In genomic region chr3:56724580-56725142, GRCh38 we compare ENCODE assay signal across 14 cellular contexts. TPM values are rescaled to one million over a fixed set of nuclear protein-coding genes. Genes with fewer than 3 reads are reported as not detected.
A peak's percentile ranks its signal among the peaks of the same experiment; 100 is the strongest.
DNase-seq lines count a peak whose midpoint lies in the region; ATAC-seq and TF ChIP-seq lines count a peak whose summit lies in the region.
"Had no signal": no experiment of that assay in that cellular context is flagged by ENCODE, and none has a peak within 500 bp of the region (broad histone marks: within the 10 kb centered on the region; RNA-seq: fewer than 3 reads in every experiment).

No MANE protein-coding gene starts in this region.

- H2BK5ac ChIP-seq in mesenchymal stem cell (ENCODE audit: low read depth, low read length, poor library complexity, severe bottlenecking) = no peak overlapping the region

- peaks cover 43 to 63% of the 10 kb centered on the region in 2 donors for H3K36me3 Mint-ChIP-seq in activated naive CD4-positive, alpha-beta T cell treated with anti-CD3 and anti-CD28 coated beads, Interleukin-2, amount 50 U/mL, for 72 hours

- TF ChIP-seq CTCF in GM12865 (IDR thresholded peaks at IDR 0.05; ENCODE audit: insufficient read depth, low read depth, low read length, missing control alignments) = no peak

- no peaks in the 10 kb centered on the region for H3K9me3 Mint-ChIP-seq in activated naive CD4-positive, alpha-beta T cell treated with anti-CD3 and anti-CD28 coated beads, Interleukin-2, amount 50 U/mL, for 72 hours
- H3K9me3 Mint-ChIP-seq: naive B cell had no signal

- no peak overlapping the region for H4K8ac ChIP-seq in mesenchymal stem cell (ENCODE audit: low read length)

- H3K27me3 ChIP-seq in mesenchymal stem cell (ENCODE audit: control insufficient read depth in 1 of 2, insufficient read depth in 1 of 2, low read length in 2 of 2) = no peaks in the 10 kb centered on the region
- H3K27me3 ChIP-seq: sigmoid colon, suprapubic skin had no signal

- H3K4me2 ChIP-seq in mesenchymal stem cell (ENCODE audit: low read length, poor library complexity, severe bottlenecking) = no peak overlapping the region

- no peaks in the 10 kb centered on the region for H3K4me1 ChIP-seq in mesenchymal stem cell (ENCODE audit: control insufficient read depth, insufficient read depth, low read depth, low read length)
- H3K4me1 ChIP-seq: suprapubic skin had no signal

- H3K4ac ChIP-seq in mesenchymal stem cell (ENCODE audit: low read depth in 1 of 2, low read length in 2 of 2) = no peak overlapping the region

- ATAC-seq in HG03045 (IDR thresholded peaks at IDR 0.05; ENCODE audit: unreplicated experiment) = peak; percentile 2
- peak; percentile 53 to 72 for ATAC-seq in activated naive CD4-positive, alpha-beta T cell treated with anti-CD3 and anti-CD28 coated beads, Interleukin-2, amount 50 U/mL, for 72 hours

- no peak overlapping the region for H3K14ac ChIP-seq in mesenchymal stem cell (ENCODE audit: low read length in 2 of 2)

- no peak overlapping the region for H3K23ac ChIP-seq in mesenchymal stem cell (ENCODE audit: low read length in 2 of 2)

- peak overlapping the region; percentile 83 to 85 for H3K27ac Mint-ChIP-seq in activated naive CD4-positive, alpha-beta T cell treated with anti-CD3 and anti-CD28 coated beads, Interleukin-2, amount 50 U/mL, for 72 hours

- no peak overlapping the region for H2AK5ac ChIP-seq in mesenchymal stem cell (ENCODE audit: low read length, severe bottlenecking)

- no peak overlapping the region for H3K9ac ChIP-seq in mesenchymal stem cell (ENCODE audit: low read length)

- no peaks in the 10 kb centered on the region for H3K9me3 ChIP-seq in mesenchymal stem cell (ENCODE audit: control insufficient read depth, low read length)
- H3K9me3 ChIP-seq: sigmoid colon, suprapubic skin had no signal

- DNase-seq in GM12865 (ENCODE audit: low read depth) = peak; percentile 17
- DNase-seq in activated naive CD4-positive, alpha-beta T cell treated with anti-CD3 and anti-CD28 coated beads, Interleukin-2, amount 50 U/mL, for 72 hours (ENCODE audit: low spot score in 2 of 2) = no peak
- peak; percentile 89 for DNase-seq in renal cortical epithelial cell (ENCODE audit: low read depth)
- DNase-seq in mesenchymal stem cell = no peak
- DNase-seq in ecto neural progenitor cell (ENCODE audit: low spot score) = no peak
- no peak for DNase-seq in NCI-H1417 treated with DMSO at 0.1 percent for 48 hours (lab: John Stamatoyannopoulos, UW)
- DNase-seq: anterior cingulate cortex, Calu3, islet precursor cell, naive B cell, sigmoid colon, SW 1271 had no signal

- no peak overlapping the region for H3K18ac ChIP-seq in mesenchymal stem cell (ENCODE audit: low read depth in 1 of 2, low read length in 2 of 2)

- WGBS in mesenchymal stem cell = 95% methylated on average over 3 of the region's 3 CpGs

- no peak overlapping the region for H2BK12ac ChIP-seq in mesenchymal stem cell (ENCODE audit: low read length in 2 of 2)

- no peak overlapping the region for H2BK15ac ChIP-seq in mesenchymal stem cell (ENCODE audit: low read depth, poor library complexity, severe bottlenecking)

- H3K27ac ChIP-seq in mesenchymal stem cell (ENCODE audit: low read length, poor library complexity, severe bottlenecking) = no peak overlapping the region
- H3K27ac ChIP-seq: sigmoid colon, suprapubic skin had no signal

- H2BK120ac ChIP-seq in mesenchymal stem cell (ENCODE audit: low read depth, low read length) = no peak overlapping the region

- H4K91ac ChIP-seq in mesenchymal stem cell (ENCODE audit: low read length) = no peak overlapping the region

- H3K36me3 ChIP-seq in mesenchymal stem cell (ENCODE audit: control insufficient read depth in 1 of 2, insufficient read depth in 2 of 2, low read depth in 1 of 2, low read length in 2 of 2) = peaks cover 0 to 70% of the 10 kb centered on the region in 2 experiments

- H3K4me3 ChIP-seq in GM12865 (ENCODE audit: low read depth, low read length) = no peak overlapping the region
- H3K4me3 ChIP-seq in mesenchymal stem cell (ENCODE audit: insufficient read depth in 1 of 2, low read depth in 1 of 2, low read length in 2 of 2) = no peak overlapping the region
- H3K4me3 ChIP-seq: sigmoid colon, suprapubic skin had no signal

- no peak overlapping the region for H2AFZ ChIP-seq in mesenchymal stem cell (ENCODE audit: low read depth, low read length)

- no peaks in the 10 kb centered on the region for H3K79me1 ChIP-seq in mesenchymal stem cell (replicated peaks; ENCODE audit: low read length, poor library complexity, severe bottlenecking)

RNA-seq across cellular contexts. Expression of gene TASOR, which starts 41.6 kb away (rescaled TPM):
- 10 to 100 TPM; 37.3 to 68.3 TPM for total RNA-seq in activated naive CD4-positive, alpha-beta T cell treated with anti-CD3 and anti-CD28 coated beads, Interleukin-2, amount 50 U/mL, for 72 hours
- 70.7 and 136 TPM in 2 replicates for total RNA-seq in renal cortical epithelial cell
- 25.1 TPM for polyA plus RNA-seq in mesenchymal stem cell (2013, experiment 1 of 2)
- 24.2 TPM for polyA plus RNA-seq in mesenchymal stem cell (2013, experiment 2 of 2)

Comparison
In these comparisons a context has a peak if more than half of its experiments do, and no peak if none do; other contexts are left out.
1. DNase-seq: peak in GM12865 (single experiment) and renal cortical epithelial cell (single experiment); none in activated naive CD4-positive, alpha-beta T cell treated with anti-CD3 and anti-CD28 coated beads, Interleukin-2, amount 50 U/mL, for 72 hours (0 of 2), mesenchymal stem cell (single experiment), ecto neural progenitor cell (single experiment) and NCI-H1417 treated with DMSO at 0.1 percent for 48 hours (single experiment).